Comparison of ENCODE assay signal across 21 cellular contexts in the genomic region with DNA sequence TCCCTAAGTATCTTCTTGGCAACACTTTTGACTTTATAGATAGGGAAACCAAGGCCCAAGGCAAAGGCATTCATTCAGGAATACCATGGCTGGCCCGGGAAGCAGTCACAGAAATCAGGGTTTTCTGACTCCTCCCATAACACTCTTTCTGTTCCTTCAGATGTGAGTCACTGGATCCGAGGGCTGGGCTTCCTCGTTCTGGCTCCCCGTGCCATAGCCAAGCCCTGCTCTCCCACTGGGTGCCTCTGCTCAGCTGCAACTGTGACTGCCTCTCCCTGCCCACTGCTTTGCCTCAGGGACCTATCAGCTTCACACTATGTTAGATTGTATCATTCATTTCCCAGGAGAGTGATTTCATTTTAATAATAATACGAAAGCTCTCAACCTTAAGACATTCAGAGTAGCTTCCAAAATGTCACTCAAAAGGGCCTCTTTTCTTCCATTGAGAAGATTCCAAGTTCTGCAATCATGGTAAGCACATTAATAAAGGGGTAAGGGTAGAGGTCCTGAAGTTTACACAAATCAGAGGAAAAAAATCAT. TPM values are rescaled to one million over a fixed set of nuclear protein-coding genes. Genes with fewer than 3 reads are reported as not detected.
DNase-seq lines count a peak whose midpoint lies in the region; ATAC-seq, FAIRE-seq and TF ChIP-seq lines count a peak whose summit lies in the region.
"Had no signal": no experiment of that assay in that cellular context is flagged by ENCODE, and none has a peak within 500 bp of the region (broad histone marks: within the 10 kb centered on the region; RNA-seq: fewer than 3 reads in every experiment).

No MANE protein-coding gene starts in this region.

- ATAC-seq in GM21423 (IDR thresholded peaks at IDR 0.05; ENCODE audit: unreplicated experiment) (no peak), HG03565 (IDR thresholded peaks at IDR 0.05; ENCODE audit: unreplicated experiment) (no peak)
- ATAC-seq: K562, Panc1 had no signal

- CTCF ChIA-PET in H1 (lab: Charles Lee; ENCODE audit: partially characterized antibody): interaction anchor here (0.7 to 0.8 kb wide), 2 partner anchors 14 to 37 kb away, joined by 3 to 4 read pairs; no protein-coding TSS in a partner anchor

- no peak overlapping the region for H2AK5ac ChIP-seq in H1 (ENCODE audit: low read depth, low read length)

- H3K4me1 ChIP-seq in HUES6 (ENCODE audit: control insufficient read depth, insufficient read depth, low read length) (peaks cover 65% of the 10 kb centered on the region), H1 (replicated peaks in 1 of 4; ENCODE audit: control insufficient read depth in 3 of 4, insufficient read depth in 4 of 4, low read length in 3 of 4) (peaks cover 22 to 42% (median 34%) of the 10 kb centered on the region in 4 experiments)

- no peak overlapping the region for H2AFZ ChIP-seq in H1 (ENCODE audit: low read length)

- no peak overlapping the region for H2BK12ac ChIP-seq in H1 (ENCODE audit: low read depth, low read length)

- H3K27ac ChIP-seq in HUES6 (ENCODE audit: low read depth, low read length) (peak overlapping the region; percentile 24; the same call in 1 of the 2 replicates), H1 (ENCODE audit: low read depth, low read length) (no peak overlapping the region)

- peaks cover 4% of the 10 kb centered on the region; the same call in 1 of the 2 replicates for H3K79me1 ChIP-seq in H1 (ENCODE audit: low read depth, low read length)

- no peak overlapping the region for H4K8ac ChIP-seq in H1 (ENCODE audit: extremely low read depth, insufficient read depth, low read length)

- TF ChIP-seq POLR2A in H1 (IDR thresholded peaks at IDR 0.05; ENCODE audit: control extremely low read depth in 1 of 2, low read depth in 2 of 2, low read length in 2 of 2): no peak

- 38% methylated on average over 5 of the region's 5 CpGs; no CpG with 5 or more reads in 1 of the 2 experiments for WGBS in H1 (ENCODE audit: extremely low coverage in 1 of 2, insufficient coverage in 1 of 2, insufficient read length in 1 of 2, insufficient replicate concordance in 2 of 2, low coverage in 1 of 2, low lambda C conversion rate in 2 of 2, missing lambda C conversion rate in 1 of 2), 2 experiments

- no peak overlapping the region for H3K23ac ChIP-seq in H1 (ENCODE audit: insufficient read length)

- H3K9me3 ChIP-seq in HUES6 (ENCODE audit: control insufficient read depth, insufficient read depth, low read depth, low read length) (no peaks in the 10 kb centered on the region), H1 (ENCODE audit: insufficient read depth in 2 of 2, low read depth in 1 of 2, low read length in 1 of 2) (no peaks in the 10 kb centered on the region)

- no peak for TF ChIP-seq CTCF in H1 (IDR thresholded peaks at IDR 0.05; ENCODE audit: control extremely low read depth in 1 of 3, insufficient read depth in 1 of 3, low read depth in 1 of 3, low read length in 3 of 3)

- H3K4ac ChIP-seq in H1 (replicated peaks; ENCODE audit: insufficient read length, low read depth, low read length): peak overlapping the region; percentile 39

- H3K56ac ChIP-seq in H1 (replicated peaks; ENCODE audit: insufficient read length, low read depth, low read length): no peak overlapping the region

- H3K18ac ChIP-seq in H1 (ENCODE audit: extremely low read depth, low read length): peak overlapping the region; percentile 36; the same call in 1 of the 2 replicates

- no peaks in the 10 kb centered on the region for H3K27me3 ChIP-seq in HUES6 (ENCODE audit: control insufficient read depth, insufficient read depth, low read length)
- H3K27me3 ChIP-seq in H1 (replicated peaks in 1 of 4; ENCODE audit: control insufficient read depth in 3 of 4, extremely low read depth in 1 of 4, insufficient read depth in 3 of 4, low read length in 3 of 4): no peaks in the 10 kb centered on the region

- peak; percentile 64 for DNase-seq in Caki2 (ENCODE audit: low read depth)
- DNase-seq in H1 (ENCODE audit: low read depth in 1 of 2, low spot score in 2 of 2): peak in 1 of 2 experiments; percentile 47
- peak; percentile 25 for DNase-seq in mucosa of gallbladder (ENCODE audit: low spot score)
- DNase-seq in SHP77 treated with DMSO at 0.1 percent for 48 hours (lab: John Stamatoyannopoulos, UW): no peak
- DNase-seq: CD4-positive, alpha-beta T cell; DMS79; GOT3; NCI-H1048; NCI-H1694 treated with DMSO at 0.1 percent for 48 hours; NCI-H446; NCI-H774; Right ventricle myocardium superior had no signal

- no peak overlapping the region for H2BK120ac ChIP-seq in H1 (replicated peaks; ENCODE audit: low read depth, low read length)

- TF ChIP-seq RAD21 in H1 (IDR thresholded peaks at IDR 0.05 in 1 of 2, conservative IDR thresholded peaks at IDR 0.05 in 1 of 2; ENCODE audit: low read depth in 2 of 2, low read length in 2 of 2): no peak; a peak in 1 of 4 replicates

- H4K91ac ChIP-seq in H1 (replicated peaks; ENCODE audit: insufficient read length, low read length): no peak overlapping the region

- no peak for FAIRE-seq in H1 (lab: Jason Lieb, UNC)
- FAIRE-seq: G401.6, GM12891, K562 had no signal

- H4K20me1 ChIP-seq in H1 (replicated peaks in 1 of 2; ENCODE audit: control insufficient read depth in 1 of 2, insufficient read depth in 2 of 2, low read length in 2 of 2): peaks cover 3 to 6% of the 10 kb centered on the region in 2 experiments

- no peaks in the 10 kb centered on the region; the same call in 1 of the 2 replicates for H3K23me2 ChIP-seq in H1 (ENCODE audit: low read depth, low read length)

- H3K9ac ChIP-seq in HUES6 (ENCODE audit: low read length): peak overlapping the region; percentile 12
- H3K9ac ChIP-seq in H1 (replicated peaks in 1 of 4; ENCODE audit: extremely low read depth in 1 of 4, low read depth in 3 of 4, low read length in 3 of 4): no peak overlapping the region

- H2BK5ac ChIP-seq in H1 (ENCODE audit: low read depth, low read length): no peak overlapping the region; the same call in 1 of the 2 replicates

- H2BK20ac ChIP-seq in H1 (ENCODE audit: low read length): no peak overlapping the region

- H3K4me3 ChIP-seq in HUES6 (ENCODE audit: low read depth, low read length) (no peak overlapping the region), H1 (ENCODE audit: extremely low read depth in 1 of 4, insufficient read depth in 2 of 4, low read depth in 3 of 4, low read length in 4 of 4) (no peak overlapping the region)
- H3K4me3 ChIP-seq: K562 had no signal

- no peak overlapping the region for H2BK15ac ChIP-seq in H1 (ENCODE audit: low read length)

- H3K14ac ChIP-seq in H1 (ENCODE audit: insufficient read length): no peak overlapping the region

- POLR2A ChIA-PET in H1 (lab: Charles Lee; ENCODE audit: partially characterized antibody): interaction anchor here (0.9 to 1.0 kb wide), 2 partner anchors 11 to 123 kb away, joined by 3 read pairs; no protein-coding TSS in a partner anchor

- TF ChIP-seq EP300 in H1 (IDR thresholded peaks at IDR 0.05; ENCODE audit: borderline replicate concordance in 1 of 2, low read depth in 2 of 2, low read length in 2 of 2): no peak

- H4K5ac ChIP-seq in H1 (ENCODE audit: insufficient read length, low read depth, low read length): no peak overlapping the region

- H3K36me3 ChIP-seq in HUES6 (ENCODE audit: control insufficient read depth, insufficient read depth, low read length) (no peaks in the 10 kb centered on the region), H1 (ENCODE audit: control insufficient read depth in 2 of 4, insufficient read depth in 4 of 4, low read length in 3 of 4) (no peaks in the 10 kb centered on the region)

- in situ Hi-C loops in Caki2 (cut with HindIII; ENCODE audit: low pct_unique_long_range_greater_than_20kb, low sequenced_read_pairs): no loop called here

- H3K4me2 ChIP-seq in H1 (ENCODE audit: insufficient read depth in 1 of 2, low read depth in 2 of 2, low read length in 2 of 2): peak overlapping the region in 1 of 2 experiments; percentile 58; a peak in 1 of 4 replicates

- H3K79me2 ChIP-seq in H1 (ENCODE audit: control insufficient read depth in 1 of 2, insufficient read depth in 2 of 2, low read length in 2 of 2): peaks cover 0 to 72% of the 10 kb centered on the region in 2 experiments

TF ChIP-seq in H1, 55 proteins besides CTCF, POLR2A, EP300 and RAD21:
- TF ChIP-seq, protein P1, sequence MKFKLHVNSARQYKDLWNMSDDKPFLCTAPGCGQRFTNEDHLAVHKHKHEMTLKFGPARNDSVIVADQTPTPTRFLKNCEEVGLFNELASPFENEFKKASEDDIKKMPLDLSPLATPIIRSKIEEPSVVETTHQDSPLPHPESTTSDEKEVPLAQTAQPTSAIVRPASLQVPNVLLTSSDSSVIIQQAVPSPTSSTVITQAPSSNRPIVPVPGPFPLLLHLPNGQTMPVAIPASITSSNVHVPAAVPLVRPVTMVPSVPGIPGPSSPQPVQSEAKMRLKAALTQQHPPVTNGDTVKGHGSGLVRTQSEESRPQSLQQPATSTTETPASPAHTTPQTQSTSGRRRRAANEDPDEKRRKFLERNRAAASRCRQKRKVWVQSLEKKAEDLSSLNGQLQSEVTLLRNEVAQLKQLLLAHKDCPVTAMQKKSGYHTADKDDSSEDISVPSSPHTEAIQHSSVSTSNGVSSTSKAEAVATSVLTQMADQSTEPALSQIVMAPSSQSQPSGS (IDR thresholded peaks at IDR 0.05; ENCODE audit: low read length): no peak
- TF ChIP-seq ASH2L (IDR thresholded peaks at IDR 0.05; ENCODE audit: low read length): no peak
- no peak for TF ChIP-seq EGR1 (IDR thresholded peaks at IDR 0.05; ENCODE audit: borderline replicate concordance, low read depth, low read length)
- TF ChIP-seq JUND (IDR thresholded peaks at IDR 0.05; ENCODE audit: low read length): no peak
- no peak for TF ChIP-seq RBBP5 (IDR thresholded peaks at IDR 0.05; ENCODE audit: borderline replicate concordance, low read depth, low read length)
- TF ChIP-seq CREB1 (IDR thresholded peaks at IDR 0.05): no peak
- no peak for TF ChIP-seq BACH1 (IDR thresholded peaks at IDR 0.05; ENCODE audit: low read length)
- TF ChIP-seq TAF7 (optimal IDR thresholded peaks at IDR 0.05; ENCODE audit: borderline replicate concordance, low read depth, low read length): no peak
- no peak for TF ChIP-seq EZH2 (IDR thresholded peaks at IDR 0.05; ENCODE audit: low read depth, low read length, severe bottlenecking)

RNA-seq across cellular contexts. Expression of a gene that starts 50.2 kb away (rescaled TPM):
- total RNA-seq in Caki2 (2014; rRNA removed; shearing (Covaris generic); ENCODE audit: low replicate concordance): 1.3 and 5.3 TPM in 2 replicates
- 163 TPM in 2 replicates for total RNA-seq in H1 (2021; fragmentation: NEBNext Ultra II Directional; extraction: Animal tissue kit (Norgen Biotek cat#: 25700))
- 88.5 and 98.8 TPM in 2 replicates for polyA plus RNA-seq in H1 (2011; rRNA removed)
- 80.6 TPM for polyA plus RNA-seq in H1 (2011; cell fraction: cytosol; rRNA removed)
- 117 TPM for polyA plus RNA-seq in H1 (2011; cell fraction: nucleus; rRNA removed)
- 94.3 to 128 TPM (median 127 TPM) in 4 replicates for polyA plus RNA-seq in H1 (2012, experiment 1 of 2)
- polyA plus RNA-seq in H1 (2012, experiment 2 of 2): 8.9 TPM
- polyA plus RNA-seq in H1 (2013, experiment 1 of 2): 128 TPM
- 141 TPM for polyA plus RNA-seq in H1 (2013, experiment 2 of 2)
- 286 and 396 TPM in 2 replicates for polyA minus RNA-seq in H1 (2011; rRNA and poly(A)+ RNA removed)
- polyA minus RNA-seq in H1 (2011; cell fraction: cytosol; rRNA and poly(A)+ RNA removed): 84.6 TPM
- polyA minus RNA-seq in H1 (2011; cell fraction: nucleus; rRNA and poly(A)+ RNA removed): 179 TPM
- 91.6 TPM for total RNA-seq in mucosa of gallbladder
- total RNA-seq: A673; CD4-positive, alpha-beta T cell; HT-29 had no signal

Comparison
In these comparisons a context has a peak if more than half of its experiments do, and no peak if none do; other contexts are left out.
1. RNA of a gene that starts 50.2 kb away (total RNA-seq): 163 TPM in H1 and 91.6 TPM in mucosa of gallbladder (single experiment); 1.3 to 5.3 TPM in Caki2; every median in the first group is over 10 times any median in the second.